In the genomic region with DNA sequence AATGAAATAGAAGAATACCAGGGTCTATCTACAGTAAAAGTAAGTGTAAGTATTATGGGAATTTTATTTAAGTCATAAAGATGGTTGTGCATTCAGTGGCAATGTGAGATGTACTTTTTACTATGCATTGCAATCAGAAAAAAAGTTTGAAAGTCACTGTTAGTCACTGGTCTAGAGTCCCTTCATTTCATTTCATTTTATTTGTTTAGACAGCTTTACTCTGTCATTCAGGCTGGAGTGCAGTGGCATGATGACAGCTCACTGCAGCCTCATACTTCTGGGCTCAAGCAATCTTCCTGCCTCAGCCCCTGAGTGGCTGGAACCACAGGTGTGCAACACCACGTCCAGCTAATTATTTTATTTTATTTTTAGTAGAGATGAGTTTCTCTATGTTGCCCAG, we compare ENCODE assay signal across 6 cellular contexts.
"Had no signal": no experiment of that assay in that cellular context is flagged by ENCODE, and none has a peak within 500 bp of the region (broad histone marks: within the 10 kb centered on the region; RNA-seq: fewer than 3 reads in every experiment).

No MANE protein-coding gene starts in this region.

- ATAC-seq: K562 had no signal

- DNase-seq: H9, HCEC 1CT, IMR-90, KG1 had no signal

- H3K4me3 ChIP-seq: GM23338, K562 had no signal

- H2AFZ ChIP-seq: GM23338 had no signal

- H3K4me2 ChIP-seq: GM23338 had no signal
